17 cellular contexts compared by ENCODE assay signal in genomic region chr6:166579234-166579575, GRCh38. TPM values are rescaled to one million over a fixed set of nuclear protein-coding genes. Genes with fewer than 3 reads are reported as not detected.
DNase-seq lines count a peak whose midpoint lies in the region; ATAC-seq and TF ChIP-seq lines count a peak whose summit lies in the region.
"Had no signal": no experiment of that assay in that cellular context is flagged by ENCODE, and none has a peak within 500 bp of the region (broad histone marks: within the 10 kb centered on the region; RNA-seq: fewer than 3 reads in every experiment).

No MANE protein-coding gene starts in this region.

- no peak overlapping the region for H3K27ac ChIP-seq in endodermal cell (ENCODE audit: low read depth, low read length)
- no peak overlapping the region for H3K27ac ChIP-seq in upper lobe of right lung
- H3K27ac ChIP-seq: BLaER1 treated with 17β-estradiol and CSF1 and Interleukin-3, amounts not matched to agents 10 nM and 100 nM had no signal

- H3K36me3 ChIP-seq in endodermal cell (ENCODE audit: control insufficient read depth, insufficient read depth, low read length) (no peaks in the 10 kb centered on the region), upper lobe of right lung (no peaks in the 10 kb centered on the region)
- H3K36me3 ChIP-seq: BLaER1 treated with 17β-estradiol and CSF1 and Interleukin-3, amounts not matched to agents 10 nM and 100 nM had no signal

- no peak overlapping the region for H3K4me3 Mint-ChIP-seq in brain
- H3K4me3 Mint-ChIP-seq in endodermal cell, result no peak overlapping the region
- H3K4me3 Mint-ChIP-seq: CD4-positive, CD25-positive, alpha-beta regulatory T cell had no signal

- H3K27me3 Mint-ChIP-seq in brain (no peaks in the 10 kb centered on the region), endodermal cell (ENCODE audit: insufficient read depth) (no peaks in the 10 kb centered on the region)
- H3K27me3 Mint-ChIP-seq: CD4-positive, CD25-positive, alpha-beta regulatory T cell had no signal

- peak; percentile 35 for ATAC-seq in upper lobe of right lung
- ATAC-seq: HCT116 had no signal

- H3K4me1 ChIP-seq in endodermal cell (ENCODE audit: control insufficient read depth, insufficient read depth, low read length), result no peaks in the 10 kb centered on the region
- peaks cover 4% of the 10 kb centered on the region for H3K4me1 ChIP-seq in upper lobe of right lung

- H3K36me3 Mint-ChIP-seq in brain (peaks cover 49% of the 10 kb centered on the region), endodermal cell (ENCODE audit: low read depth) (peaks cover 30% of the 10 kb centered on the region)

- H3K27me3 ChIP-seq in endodermal cell (ENCODE audit: control insufficient read depth, insufficient read depth, low read length, poor library complexity, severe bottlenecking) (no peaks in the 10 kb centered on the region), upper lobe of right lung (no peaks in the 10 kb centered on the region)
- H3K27me3 ChIP-seq: BLaER1 treated with 17β-estradiol and CSF1 and Interleukin-3, amounts not matched to agents 10 nM and 100 nM had no signal

- TF ChIP-seq CTCF in brain (conservative IDR thresholded peaks at IDR 0.05), result no peak
- no peak for TF ChIP-seq CTCF in endodermal cell (conservative IDR thresholded peaks at IDR 0.05)
- TF ChIP-seq CTCF in upper lobe of right lung (IDR thresholded peaks at IDR 0.05), result no peak
- no peak for TF ChIP-seq CTCF in GM10266 (IDR thresholded peaks at IDR 0.05; ENCODE audit: control insufficient read depth, insufficient read depth, low read depth, missing control alignments)

- TF ChIP-seq POLR2A in erythroblast (IDR thresholded peaks at IDR 0.05; ENCODE audit: low read length), result no peak

- peak overlapping the region in 3 of 5 experiments; percentile 15 to 77 (median 24) for H3K27ac Mint-ChIP-seq in brain
- no peak overlapping the region for H3K27ac Mint-ChIP-seq in endodermal cell
- H3K27ac Mint-ChIP-seq: CD4-positive, CD25-positive, alpha-beta regulatory T cell had no signal

- peaks cover 20 to 25% (median 22%) of the 10 kb centered on the region in 5 experiments for H3K9me3 Mint-ChIP-seq in brain
- H3K9me3 Mint-ChIP-seq in endodermal cell, result peaks cover 27% of the 10 kb centered on the region

- H3K9ac ChIP-seq in endodermal cell (ENCODE audit: extremely low read depth, low read length, poor library complexity, severe bottlenecking), result no peak overlapping the region
- H3K9ac ChIP-seq: BLaER1 treated with 17β-estradiol and CSF1 and Interleukin-3, amounts not matched to agents 10 nM and 100 nM had no signal

- peaks cover 6% of the 10 kb centered on the region for H3K9me3 ChIP-seq in endodermal cell (ENCODE audit: control insufficient read depth, low read length)
- no peaks in the 10 kb centered on the region for H3K9me3 ChIP-seq in upper lobe of right lung

- H3K4me1 Mint-ChIP-seq in brain, result peaks cover 25% of the 10 kb centered on the region
- H3K4me1 Mint-ChIP-seq in endodermal cell, result no peaks in the 10 kb centered on the region

- H3K4me3 ChIP-seq in endodermal cell (ENCODE audit: low read length) (no peak overlapping the region), upper lobe of right lung (no peak overlapping the region)
- H3K4me3 ChIP-seq: BLaER1 treated with 17β-estradiol and CSF1 and Interleukin-3, amounts not matched to agents 10 nM and 100 nM had no signal

- intact Hi-C loops in upper lobe of right lung (cut with DNase I), result no loop called here

- WGBS in endodermal cell (ENCODE audit: insufficient coverage in 1 of 2, insufficient read length in 1 of 2), 2 experiments, result 93 to 94% methylated on average over 4 of the region's 4 CpGs

- peak; percentile 5 for DNase-seq in NCI-H2171 treated with DMSO at 0.1 percent for 48 hours (lab: John Stamatoyannopoulos, UW)
- no peak for DNase-seq in NCI-H2171 (lab: John Stamatoyannopoulos, UW)
- DNase-seq in endodermal cell, result peak; percentile 31
- DNase-seq in upper lobe of right lung, result no peak
- DNase-seq in GM10266 (ENCODE audit: extremely low spot score), result no peak
- no peak for DNase-seq in erythroblast (lab: John Stamatoyannopoulos, UW)
- DNase-seq in activated CD4-positive, CD25-positive, alpha-beta regulatory T cell (lab: John Stamatoyannopoulos, UW), result no peak
- DNase-seq: 8988T; ACHN; CD4-positive, CD25-positive, alpha-beta regulatory T cell; DMS153; DMS79 treated with DMSO at 0.1 percent for 48 hours; EL; GF-D8 had no signal

RNA-seq across cellular contexts. Expression of gene RAMACL, which starts 7.3 kb away (rescaled TPM):
- polyA plus RNA-seq in brain (ENCODE audit: insufficient read depth, low read depth, low replicate concordance), result not detected
- total RNA-seq in endodermal cell, result 1 to 10 TPM in 1 of 2 donors, under 1 TPM in 1; 0.80 to 2.5 TPM
- polyA plus RNA-seq in endodermal cell (2013, experiment 1 of 2), result 0.11 TPM
- polyA plus RNA-seq in endodermal cell (2013, experiment 2 of 2), result 0.33 TPM
- 8.0 TPM for total RNA-seq in upper lobe of right lung

RNA-seq across cellular contexts. Expression of gene RPS6KA2, which starts 47.8 kb away (rescaled TPM):
- polyA plus RNA-seq in brain (ENCODE audit: insufficient read depth, low read depth, low replicate concordance), result 49.1 TPM
- total RNA-seq in endodermal cell, result 10 to 100 TPM; 17.9 to 23.9 TPM
- 16.7 TPM for polyA plus RNA-seq in endodermal cell (2013, experiment 1 of 2)
- polyA plus RNA-seq in endodermal cell (2013, experiment 2 of 2), result 16.3 TPM
- total RNA-seq in upper lobe of right lung, result 136 TPM

Comparison
In these comparisons a context has a peak if more than half of its experiments do, and no peak if none do; other contexts are left out.
1. DNase-seq: peak in NCI-H2171 treated with DMSO at 0.1 percent for 48 hours (single experiment) and endodermal cell (single experiment); none in NCI-H2171 (single experiment), upper lobe of right lung (single experiment), GM10266 (single experiment), erythroblast (0 of 2) and activated CD4-positive, CD25-positive, alpha-beta regulatory T cell (0 of 4).